In genomic region chr19:1104452-1105216, GRCh38 we compare ENCODE assay signal across 1 cellular context.
TF ChIP-seq lines count a peak whose summit lies in the region.

No MANE protein-coding gene starts in this region.

TF ChIP-seq in HepG2, 621 proteins besides CTCF, POLR2A, EP300 and RAD21 (continued from another document and continues in another):
- no peak for TF ChIP-seq AKNA (CRISPR knock-in tag; IDR thresholded peaks at IDR 0.05; ENCODE audit: borderline replicate concordance)
- TF ChIP-seq NFRKB (IDR thresholded peaks at IDR 0.05), result no peak
- TF ChIP-seq TOE1 (CRISPR knock-in tag; IDR thresholded peaks at IDR 0.05), result no peak
- peak; percentile 16; the same call in 1 of the 2 replicates for TF ChIP-seq HNF4G (IDR thresholded peaks at IDR 0.05; ENCODE audit: borderline replicate concordance, low read depth, low read length)
- TF ChIP-seq HNF4G (CRISPR knock-in tag; IDR thresholded peaks at IDR 0.05; ENCODE audit: borderline replicate concordance, low read depth), result no peak
- TF ChIP-seq NCOR1 (IDR thresholded peaks at IDR 0.05; ENCODE audit: borderline replicate concordance, low read length), result no peak
- no peak for TF ChIP-seq ZNF343 (CRISPR knock-in tag; IDR thresholded peaks at IDR 0.05)
- TF ChIP-seq ZFY (CRISPR knock-in tag; IDR thresholded peaks at IDR 0.05), result peak; percentile 76
- no peak for TF ChIP-seq ZNF720 (CRISPR knock-in tag; IDR thresholded peaks at IDR 0.05)
- no peak for TF ChIP-seq ELF1 (CRISPR knock-in tag; IDR thresholded peaks at IDR 0.05)
- TF ChIP-seq ZNF574 (CRISPR knock-in tag; IDR thresholded peaks at IDR 0.05), result no peak
- no peak for TF ChIP-seq ZBTB40 (IDR thresholded peaks at IDR 0.05)
- TF ChIP-seq ZBTB40 (CRISPR knock-in tag; IDR thresholded peaks at IDR 0.05), result no peak
- 0 out of 2 replicates have a peak, but pooled peaks have one; percentile 43 for TF ChIP-seq TSC22D2 (CRISPR knock-in tag; IDR thresholded peaks at IDR 0.05; ENCODE audit: borderline replicate concordance)
- TF ChIP-seq ZKSCAN1 (IDR thresholded peaks at IDR 0.05; ENCODE audit: low read length), result no peak
- TF ChIP-seq HMG20A (CRISPR knock-in tag; IDR thresholded peaks at IDR 0.05; ENCODE audit: borderline replicate concordance), result no peak
- TF ChIP-seq SMAD1 (CRISPR knock-in tag; IDR thresholded peaks at IDR 0.05; ENCODE audit: borderline replicate concordance, low read depth), result no peak
- TF ChIP-seq DBP (CRISPR knock-in tag; IDR thresholded peaks at IDR 0.05; ENCODE audit: not compliant biosample characterization), result no peak
- no peak for TF ChIP-seq PRPF4 (IDR thresholded peaks at IDR 0.05; ENCODE audit: low read depth, low read length, poor library complexity, severe bottlenecking)
- TF ChIP-seq HDAC6 (IDR thresholded peaks at IDR 0.05; ENCODE audit: low read depth, low read length), result no peak
- no peak for TF ChIP-seq KLF15 (CRISPR knock-in tag; IDR thresholded peaks at IDR 0.05; ENCODE audit: borderline replicate concordance)
- TF ChIP-seq ZNF431 (CRISPR knock-in tag; IDR thresholded peaks at IDR 0.05; ENCODE audit: borderline replicate concordance, low read depth), result no peak
- TF ChIP-seq ZBTB26 (CRISPR knock-in tag; IDR thresholded peaks at IDR 0.05; ENCODE audit: borderline replicate concordance), result no peak
- no peak; the same call in 1 of the 2 replicates for TF ChIP-seq ZNF280B (CRISPR knock-in tag; IDR thresholded peaks at IDR 0.05; ENCODE audit: borderline replicate concordance)
- no peak for TF ChIP-seq ZBTB43 (CRISPR knock-in tag; conservative IDR thresholded peaks at IDR 0.05)
